ENCODE assay signal across 18 cellular contexts in the genomic region with DNA sequence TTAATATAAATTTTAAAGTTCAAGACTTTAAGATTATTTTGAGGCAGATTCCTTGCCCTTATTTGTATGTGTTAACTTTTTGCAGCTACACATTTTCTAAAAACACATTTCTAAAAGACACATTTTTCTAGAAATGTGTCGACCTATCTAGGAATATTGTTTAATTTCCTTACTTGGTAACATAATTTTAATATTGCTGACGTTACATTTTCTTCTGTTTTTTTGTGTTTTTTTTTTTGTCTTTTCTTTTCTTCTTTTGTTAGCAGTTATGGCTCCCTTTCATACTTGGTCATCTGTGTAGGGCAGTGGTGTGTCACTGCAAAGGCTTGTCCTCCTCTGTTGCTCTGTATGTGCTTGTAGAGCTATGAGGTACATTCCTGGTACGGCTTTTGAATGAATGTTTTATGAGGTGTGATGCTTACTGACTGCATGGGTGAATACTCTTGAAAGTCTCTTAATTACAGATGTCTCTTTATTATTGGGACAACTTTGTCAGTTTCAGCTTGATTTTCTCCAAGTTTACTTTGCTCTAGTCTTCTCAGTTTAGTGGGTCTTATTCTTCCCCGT. TPM values are rescaled to one million over a fixed set of nuclear protein-coding genes. Genes with fewer than 3 reads are reported as not detected.
DNase-seq lines count a peak whose midpoint lies in the region; ATAC-seq, FAIRE-seq and TF ChIP-seq lines count a peak whose summit lies in the region.
"Had no signal": no experiment of that assay in that cellular context is flagged by ENCODE, and none has a peak within 500 bp of the region (broad histone marks: within the 10 kb centered on the region; RNA-seq: fewer than 3 reads in every experiment).

No MANE protein-coding gene starts in this region.

- H3K36me3 ChIP-seq in Loucy (ENCODE audit: insufficient read depth, low read length): peaks cover 35% of the 10 kb centered on the region; the same call in 1 of the 2 replicates

- no peaks in the 10 kb centered on the region for H3K27me3 Mint-ChIP-seq in activated T-cell treated with anti-CD3 and anti-CD28 coated beads, Interleukin-2, amount 50 U/mL, for 72 hours (ENCODE audit: low read depth)

- H3K9me3 Mint-ChIP-seq in activated T-cell treated with anti-CD3 and anti-CD28 coated beads, Interleukin-2, amount 50 U/mL, for 72 hours: no peaks in the 10 kb centered on the region

- H3K27ac ChIP-seq in substantia nigra (ENCODE audit: low read depth, low read length, poor library complexity, severe bottlenecking): no peak overlapping the region
- H3K27ac ChIP-seq: 22Rv1, BLaER1, SJCRH30 had no signal

- TF ChIP-seq CTCF in Loucy (conservative IDR thresholded peaks at IDR 0.05; ENCODE audit: low read length): no peak
- no peak for TF ChIP-seq CTCF in epithelial cell of esophagus (IDR thresholded peaks at IDR 0.05; ENCODE audit: insufficient read depth, low read depth, low read length, missing control alignments)

- H3K9me2 ChIP-seq in Loucy (replicated peaks; ENCODE audit: low read depth, low read length): no peaks in the 10 kb centered on the region

- no peaks in the 10 kb centered on the region for H3K9me3 ChIP-seq in Loucy (ENCODE audit: insufficient read depth, low read depth, low read length)
- H3K9me3 ChIP-seq: BLaER1, HAP-1, SJCRH30 had no signal

- no peak for DNase-seq in activated T-cell treated with anti-CD3 and anti-CD28 coated beads, Interleukin-2, amount 50 U/mL, for 72 hours
- no peak for DNase-seq in activated T-cell treated with anti-CD3 and anti-CD28 coated beads, Interleukin-2, amount 50 U/mL, for 1 hour
- DNase-seq in epithelial cell of esophagus (ENCODE audit: low read depth): peak; percentile 11
- peak; percentile 36 for DNase-seq in renal cortical epithelial cell (ENCODE audit: low read depth)
- DNase-seq in substantia nigra (lab: John Stamatoyannopoulos, UW): no peak
- no peak for DNase-seq in urothelium cell line (ENCODE audit: low spot score)
- DNase-seq: DMS 273 treated with DMSO at 0.1 percent for 48 hours, KG1, NCI-H1436 treated with DMSO at 0.1 percent for 48 hours, NCI-H2029 treated with DMSO at 0.1 percent for 48 hours, NCI-H774, PC-3, SJCRH30 had no signal

- H2AFZ ChIP-seq in Loucy (ENCODE audit: low read length): no peak overlapping the region

- H3K27ac Mint-ChIP-seq in activated T-cell treated with anti-CD3 and anti-CD28 coated beads, Interleukin-2, amount 50 U/mL, for 72 hours: peak overlapping the region; percentile 1

- H3K4me1 Mint-ChIP-seq in activated T-cell treated with anti-CD3 and anti-CD28 coated beads, Interleukin-2, amount 50 U/mL, for 72 hours (ENCODE audit: low read depth): peaks cover 46% of the 10 kb centered on the region

- H3K4me3 Mint-ChIP-seq in activated T-cell treated with anti-CD3 and anti-CD28 coated beads, Interleukin-2, amount 50 U/mL, for 72 hours: no peak overlapping the region

- no peak for FAIRE-seq in urothelium cell line (lab: Jason Lieb, UNC)

- no peak for ATAC-seq in activated T-cell treated with anti-CD3 and anti-CD28 coated beads, Interleukin-2, amount 50 U/mL, for 72 hours (replicated peaks in 1 of 2)
- no peak for ATAC-seq in HG02970 (IDR thresholded peaks at IDR 0.05; ENCODE audit: low FRiP score, unreplicated experiment)
- ATAC-seq: PC-3 had no signal

- peaks cover 97% of the 10 kb centered on the region for H3K79me2 ChIP-seq in Loucy (ENCODE audit: insufficient read depth, low read length)

- H3K36me3 Mint-ChIP-seq in activated T-cell treated with anti-CD3 and anti-CD28 coated beads, Interleukin-2, amount 50 U/mL, for 72 hours (ENCODE audit: insufficient read depth in 2 of 2): peaks cover 2 to 11% of the 10 kb centered on the region in 2 donors

- H3K4me3 ChIP-seq in Loucy (ENCODE audit: low read length, poor library complexity, severe bottlenecking) (no peak overlapping the region), epithelial cell of esophagus (ENCODE audit: low read length) (no peak overlapping the region)
- H3K4me3 ChIP-seq: BLaER1, HAP-1, SJCRH30 had no signal

- H3K9ac ChIP-seq in Loucy (ENCODE audit: low read depth, low read length, poor library complexity, severe bottlenecking): no peak overlapping the region
- H3K9ac ChIP-seq: BLaER1 had no signal

- H3K27me3 ChIP-seq in Loucy (ENCODE audit: insufficient read depth, low read length, poor library complexity, severe bottlenecking): no peaks in the 10 kb centered on the region
- H3K27me3 ChIP-seq: BLaER1, SJCRH30 had no signal

- peaks cover 52% of the 10 kb centered on the region for H4K20me1 ChIP-seq in Loucy (ENCODE audit: insufficient read depth, low read length, poor library complexity, severe bottlenecking)

- peak overlapping the region; percentile 13 for H3K4me2 ChIP-seq in Loucy (ENCODE audit: low read depth, low read length, poor library complexity, severe bottlenecking)
- H3K4me2 ChIP-seq: BLaER1 had no signal

- no peaks in the 10 kb centered on the region for H3F3A ChIP-seq in Loucy (ENCODE audit: low read depth)

- peaks cover 69% of the 10 kb centered on the region for H3K4me1 ChIP-seq in Loucy (ENCODE audit: insufficient read depth, low read length, poor library complexity, severe bottlenecking)
- H3K4me1 ChIP-seq: SJCRH30 had no signal

RNA-seq across cellular contexts. Expression of a gene that starts 30.1 kb away (rescaled TPM):
- 10 to 100 TPM; 29.2 to 44.8 TPM for total RNA-seq in activated T-cell treated with anti-CD3 and anti-CD28 coated beads, Interleukin-2, amount 50 U/mL, for 72 hours
- total RNA-seq in renal cortical epithelial cell: 28.7 and 43.8 TPM in 2 replicates

Comparison
In these comparisons a context has a peak if more than half of its experiments do, and no peak if none do; other contexts are left out.
1. DNase-seq: peak in epithelial cell of esophagus (single experiment) and renal cortical epithelial cell (single experiment); none in activated T-cell treated with anti-CD3 and anti-CD28 coated beads, Interleukin-2, amount 50 U/mL, for 72 hours (0 of 2), activated T-cell treated with anti-CD3 and anti-CD28 coated beads, Interleukin-2, amount 50 U/mL, for 1 hour (single experiment), substantia nigra (0 of 49) and urothelium cell line (single experiment).